In genomic region chr9:136847065-136847826, GRCh38 we compare ENCODE assay signal across 8 cellular contexts.
A peak's percentile ranks its signal among the peaks of the same experiment; 100 is the strongest.
DNase-seq lines count a peak whose midpoint lies in the region; ATAC-seq and TF ChIP-seq lines count a peak whose summit lies in the region.

No MANE protein-coding gene starts in this region.

- no peaks in the 10 kb centered on the region for H3K9me3 ChIP-seq in iPS-18a (ENCODE audit: control insufficient read depth, low read depth, low read length)

- ATAC-seq in stimulated activated memory B cell treated with anti-CD40 and anti-IgM and Interleukin-4, amounts not matched to agents 10 μg/mL and 1 μg/mL and 100 μg/mL, for 72 hours, result no peak
- no peak for ATAC-seq in GM19455 (IDR thresholded peaks at IDR 0.05; ENCODE audit: unreplicated experiment)
- ATAC-seq in HG03175 (IDR thresholded peaks at IDR 0.05; ENCODE audit: unreplicated experiment), result no peak

- peaks cover 34% of the 10 kb centered on the region for H3K4me1 Mint-ChIP-seq in stimulated activated memory B cell treated with anti-CD40 and anti-IgM and Interleukin-4, amounts not matched to agents 10 μg/mL and 1 μg/mL and 100 μg/mL, for 72 hours

- H3K9ac ChIP-seq in iPS-18a (ENCODE audit: low read length), result peak overlapping the region; percentile 74

- H3K36me3 ChIP-seq in iPS-18a (ENCODE audit: control insufficient read depth, low read depth, low read length), result peaks cover 4% of the 10 kb centered on the region

- H3K4me3 ChIP-seq in GM08714 (ENCODE audit: low read length) (peak overlapping the region; percentile 79; the same call in 1 of the 2 replicates), astrocyte of the spinal cord (ENCODE audit: low read depth, low read length) (peak overlapping the region; percentile 86), iPS-18a (ENCODE audit: low read length) (peak overlapping the region; percentile 90)

- no peaks in the 10 kb centered on the region for H3K9me3 Mint-ChIP-seq in stimulated activated memory B cell treated with anti-CD40 and anti-IgM and Interleukin-4, amounts not matched to agents 10 μg/mL and 1 μg/mL and 100 μg/mL, for 72 hours

- no peak overlapping the region for H3K27ac ChIP-seq in iPS-18a (ENCODE audit: low read length)

- peak overlapping the region; percentile 97 for H3K4me3 Mint-ChIP-seq in stimulated activated memory B cell treated with anti-CD40 and anti-IgM and Interleukin-4, amounts not matched to agents 10 μg/mL and 1 μg/mL and 100 μg/mL, for 72 hours

- peak; percentile 37 for DNase-seq in NCI-H146 treated with DMSO at 0.1 percent for 48 hours (lab: John Stamatoyannopoulos, UW; ENCODE audit: unreplicated experiment)
- peak; percentile 61 for DNase-seq in astrocyte of the spinal cord (ENCODE audit: low read depth, low spot score)
- no peak for DNase-seq in NCI-H2196 treated with DMSO at 0.1 percent for 48 hours (lab: John Stamatoyannopoulos, UW; ENCODE audit: unreplicated experiment)

- in situ Hi-C loops in astrocyte of the spinal cord (cut with HindIII; ENCODE audit: low sequenced_read_pairs), result no loop called here

- peaks cover 6% of the 10 kb centered on the region for H3K4me1 ChIP-seq in iPS-18a (ENCODE audit: control insufficient read depth, low read depth, low read length)

- H3K36me3 Mint-ChIP-seq in stimulated activated memory B cell treated with anti-CD40 and anti-IgM and Interleukin-4, amounts not matched to agents 10 μg/mL and 1 μg/mL and 100 μg/mL, for 72 hours, result peaks cover 6% of the 10 kb centered on the region

- H3K27me3 ChIP-seq in iPS-18a (ENCODE audit: control insufficient read depth, insufficient read depth, low read length), result no peaks in the 10 kb centered on the region

- TF ChIP-seq CTCF in astrocyte of the spinal cord (IDR thresholded peaks at IDR 0.05; ENCODE audit: low read depth, low read length), result no peak

- peak overlapping the region; percentile 87 for H3K27ac Mint-ChIP-seq in stimulated activated memory B cell treated with anti-CD40 and anti-IgM and Interleukin-4, amounts not matched to agents 10 μg/mL and 1 μg/mL and 100 μg/mL, for 72 hours

- peaks cover 14% of the 10 kb centered on the region for H3K27me3 Mint-ChIP-seq in stimulated activated memory B cell treated with anti-CD40 and anti-IgM and Interleukin-4, amounts not matched to agents 10 μg/mL and 1 μg/mL and 100 μg/mL, for 72 hours
